ENCODE assay signal across 20 cellular contexts in genomic region chr13:106491928-106492327, GRCh38. TPM values are rescaled to one million over a fixed set of nuclear protein-coding genes. Genes with fewer than 3 reads are reported as not detected.
A peak's percentile ranks its signal among the peaks of the same experiment; 100 is the strongest.
DNase-seq lines count a peak whose midpoint lies in the region; ATAC-seq and TF ChIP-seq lines count a peak whose summit lies in the region.
"Had no signal": no experiment of that assay in that cellular context is flagged by ENCODE, and none has a peak within 500 bp of the region (broad histone marks: within the 10 kb centered on the region; RNA-seq: fewer than 3 reads in every experiment).

No MANE protein-coding gene starts in this region.

- H3K36me3 ChIP-seq in heart right ventricle (peaks cover 0 to 52% (median 13%) of the 10 kb centered on the region in 9 donors), aorta (ENCODE audit: control insufficient read depth in 1 of 2, insufficient read depth in 2 of 2, low read length in 1 of 2) (no peaks in the 10 kb centered on the region), hepatocyte (replicated peaks; ENCODE audit: insufficient read depth, low read depth) (no peaks in the 10 kb centered on the region)

- peaks cover 13% of the 10 kb centered on the region for H3K4me1 Mint-ChIP-seq in activated CD4-positive, alpha-beta memory T cell treated with anti-CD3 and anti-CD28 coated beads for 36 hours (ENCODE audit: low read depth)

- H3K4me3 Mint-ChIP-seq in activated CD4-positive, alpha-beta memory T cell treated with anti-CD3 and anti-CD28 coated beads for 36 hours = no peak overlapping the region
- H3K4me3 Mint-ChIP-seq: mesothelial cell of epicardium, type B pancreatic cell had no signal

- peak overlapping the region in 4 of 10 donors; percentile 0 to 15 (median 2) for H3K4me3 ChIP-seq in heart right ventricle
- peak overlapping the region; percentile 29 to 31 for H3K4me3 ChIP-seq in aorta (ENCODE audit: low read length in 2 of 2)
- no peak overlapping the region for H3K4me3 ChIP-seq in hepatocyte
- H3K4me3 ChIP-seq: colonic mucosa, gastroesophageal sphincter, HAP-1, SJSA1 had no signal

- TF ChIP-seq CTCF in heart right ventricle (IDR thresholded peaks at IDR 0.05) = no peak
- no peak for TF ChIP-seq CTCF in hepatocyte (IDR thresholded peaks at IDR 0.05; ENCODE audit: poor library complexity)

- H3K36me3 Mint-ChIP-seq in activated CD4-positive, alpha-beta memory T cell treated with anti-CD3 and anti-CD28 coated beads for 36 hours = no peaks in the 10 kb centered on the region
- H3K36me3 Mint-ChIP-seq: CD14-positive monocyte had no signal

- H3K79me2 ChIP-seq in hepatocyte = peaks cover 44% of the 10 kb centered on the region

- H3K9me3 Mint-ChIP-seq in activated CD4-positive, alpha-beta memory T cell treated with anti-CD3 and anti-CD28 coated beads for 36 hours = no peaks in the 10 kb centered on the region
- H3K9me3 Mint-ChIP-seq: mesothelial cell of epicardium, type B pancreatic cell had no signal

- WGBS in heart right ventricle, 2 donors = 57 to 59% methylated on average over 10 of the region's 10 CpGs
- 10 to 19% methylated on average over 10 of the region's 10 CpGs for WGBS in aorta, 2 donors
- 91% methylated on average over 10 of the region's 10 CpGs for WGBS in hepatocyte (ENCODE audit: low lambda C conversion rate, missing lambda C conversion rate)

- H3K27me3 Mint-ChIP-seq in activated CD4-positive, alpha-beta memory T cell treated with anti-CD3 and anti-CD28 coated beads for 36 hours = peaks cover 48% of the 10 kb centered on the region
- H3K27me3 Mint-ChIP-seq: type B pancreatic cell had no signal

- H3K4me1 ChIP-seq in heart right ventricle (peaks cover 0 to 78% (median 28%) of the 10 kb centered on the region in 9 donors), aorta (ENCODE audit: control insufficient read depth in 1 of 2, insufficient read depth in 2 of 2, low read length in 2 of 2) (peaks cover 0 to 3% of the 10 kb centered on the region in 2 donors), hepatocyte (ENCODE audit: insufficient read depth) (peaks cover 21% of the 10 kb centered on the region)
- H3K4me1 ChIP-seq: colonic mucosa, HAP-1, SJSA1 had no signal

- CTCF ChIA-PET in activated CD4-positive, alpha-beta memory T cell treated with anti-CD3 and anti-CD28 coated beads for 36 hours (lab: Charles Lee) = no interaction called here

- H3K4me2 ChIP-seq in hepatocyte = no peak overlapping the region

- POLR2A ChIA-PET in activated CD4-positive, alpha-beta memory T cell treated with anti-CD3 and anti-CD28 coated beads for 36 hours (lab: Charles Lee) = no interaction called here

- H3K27ac Mint-ChIP-seq in activated CD4-positive, alpha-beta memory T cell treated with anti-CD3 and anti-CD28 coated beads for 36 hours = no peak overlapping the region
- H3K27ac Mint-ChIP-seq: type B pancreatic cell had no signal

- H3K9me2 ChIP-seq in hepatocyte (replicated peaks; ENCODE audit: insufficient read depth) = no peaks in the 10 kb centered on the region

- ATAC-seq in heart right ventricle = no peak
- no peak for ATAC-seq in left cardiac atrium
- ATAC-seq in aorta (ENCODE audit: low FRiP score) = no peak
- no peak for ATAC-seq in GM18870 (IDR thresholded peaks at IDR 0.05; ENCODE audit: unreplicated experiment)
- ATAC-seq: gastroesophageal sphincter had no signal

- H3K9me3 ChIP-seq in heart right ventricle (no peaks in the 10 kb centered on the region), aorta (ENCODE audit: control insufficient read depth, low read length) (no peaks in the 10 kb centered on the region), hepatocyte (ENCODE audit: low read depth) (no peaks in the 10 kb centered on the region)
- H3K9me3 ChIP-seq: colonic mucosa, gastroesophageal sphincter, HAP-1, SJSA1 had no signal

- H3K27me3 ChIP-seq in heart right ventricle = peaks cover 0 to 42% (median 0%) of the 10 kb centered on the region in 7 donors
- H3K27me3 ChIP-seq in aorta (ENCODE audit: control insufficient read depth in 1 of 2, insufficient read depth in 2 of 2, low read length in 1 of 2) = no peaks in the 10 kb centered on the region
- H3K27me3 ChIP-seq in hepatocyte = no peaks in the 10 kb centered on the region
- H3K27me3 ChIP-seq: colonic mucosa, gastroesophageal sphincter, SJSA1 had no signal

- H2AFZ ChIP-seq in hepatocyte = no peak overlapping the region

- intact Hi-C loops in heart right ventricle (cut with DNase I) = loop anchor here in 1 of 10 donors (5.0 kb wide), 1 partner anchor 425 kb away; no protein-coding TSS in a partner anchor
- intact Hi-C loops in left cardiac atrium (cut with DNase I) = no loop called here
- intact Hi-C loops in head of caudate nucleus (cut with DNase I) = no loop called here
- intact Hi-C loops in aorta (cut with DNase I) = no loop called here
- intact Hi-C loops in activated CD4-positive, alpha-beta memory T cell treated with anti-CD3 and anti-CD28 coated beads for 36 hours (cut with micrococcal nuclease) = loop anchor here (5.0 kb wide), 1 partner anchor 40 kb away; no protein-coding TSS in a partner anchor

- peak overlapping the region in 8 of 10 donors; percentile 15 to 61 (median 41) for H3K27ac ChIP-seq in heart right ventricle
- peak overlapping the region; percentile 9 to 28 for H3K27ac ChIP-seq in aorta (ENCODE audit: low read depth in 1 of 2, low read length in 2 of 2)
- no peak overlapping the region for H3K27ac ChIP-seq in hepatocyte
- H3K27ac ChIP-seq: colonic mucosa, SJSA1 had no signal

- DNase-seq in heart right ventricle = no peak
- no peak for DNase-seq in left cardiac atrium
- DNase-seq in head of caudate nucleus = peak in 39 of 42 donors; percentile 43 to 91 (median 77)
- peak in 52 of 56 donors; percentile 10 to 87 (median 63) for DNase-seq in nucleus accumbens (lab: John Stamatoyannopoulos, UW)
- DNase-seq in aorta = no peak
- no peak for DNase-seq in hepatocyte (ENCODE audit: low spot score)
- no peak for DNase-seq in activated CD4-positive, alpha-beta memory T cell treated with anti-CD3 and anti-CD28 coated beads for 36 hours
- DNase-seq: activated effector memory CD4-positive, alpha-beta T cell treated with Interleukin-2 at 50 U/mL for 16 hours; colonic mucosa; DMS79; Kasumi-1; NCI-H526 treated with DMSO at 0.1 percent for 48 hours; small intestine had no signal

- peaks cover 3% of the 10 kb centered on the region for H4K20me1 ChIP-seq in hepatocyte (ENCODE audit: insufficient read depth, poor library complexity, severe bottlenecking)

RNA-seq across cellular contexts. Expression of gene EFNB2, which starts 43.5 kb away (rescaled TPM):
- total RNA-seq in heart right ventricle (10 to 100 TPM in 9 of 10 donors, 1 to 10 TPM in 1; 9.7 to 21.1 (median 14.8) TPM), left cardiac atrium (10 to 100 TPM in 1 of 2 donors, 1 to 10 TPM in 1; 9.5 to 14.8 TPM), aorta (10 to 100 TPM; 24.8 to 35.0 TPM), hepatocyte (59.6 and 63.3 TPM in 2 replicates)
- polyA plus RNA-seq in heart right ventricle (10 to 100 TPM; 11.8 to 14.1 TPM), aorta (10 to 100 TPM in 1 of 2 donors, 1 to 10 TPM in 1; 7.3 to 15.7 TPM), hepatocyte (57.7 and 62.4 TPM in 2 replicates)
- under 1 TPM in 1 of 2 experiments, not detected in 1; 0.07 TPM for total RNA-seq in activated CD4-positive, alpha-beta memory T cell treated with anti-CD3 and anti-CD28 coated beads for 36 hours
- polyA plus RNA-seq: CD14-positive monocyte had no signal

Comparison
In these comparisons a context has a peak if more than half of its experiments do, and no peak if none do; other contexts are left out.
1. DNase-seq: peak in head of caudate nucleus (39 of 42) and nucleus accumbens (52 of 56); none in heart right ventricle (0 of 2), left cardiac atrium (single experiment), aorta (0 of 2), hepatocyte (single experiment) and activated CD4-positive, alpha-beta memory T cell treated with anti-CD3 and anti-CD28 coated beads for 36 hours (single experiment).
2. RNA of gene EFNB2, which starts 43.5 kb away (total RNA-seq): 59.6 to 63.3 TPM in hepatocyte, 24.8 to 35.0 TPM in aorta, 9.7 to 21.1 TPM in heart right ventricle and 9.5 to 14.8 TPM in left cardiac atrium; 0.07 TPM in activated CD4-positive, alpha-beta memory T cell treated with anti-CD3 and anti-CD28 coated beads for 36 hours; every median in the first group is over 4 times any median in the second.